Comparison of ENCODE assay signal across 10 cellular contexts in genomic region chr6:149233056-149233715, GRCh38.
DNase-seq lines count a peak whose midpoint lies in the region; ATAC-seq, FAIRE-seq and TF ChIP-seq lines count a peak whose summit lies in the region.
"Had no signal": no experiment of that assay in that cellular context is flagged by ENCODE, and none has a peak within 500 bp of the region (broad histone marks: within the 10 kb centered on the region; RNA-seq: fewer than 3 reads in every experiment).

No MANE protein-coding gene starts in this region.

- H3K4me1 ChIP-seq in GM23248 (ENCODE audit: insufficient read depth) (peaks cover 34% of the 10 kb centered on the region), SK-N-SH (ENCODE audit: control insufficient read depth in 1 of 2, insufficient read depth in 2 of 2, low read depth in 1 of 2, low read length in 1 of 2) (peaks cover 15 to 30% of the 10 kb centered on the region in 2 experiments; a peak in 3 of 4 replicates), astrocyte (ENCODE audit: insufficient read depth, low read length) (peaks cover 38% of the 10 kb centered on the region), testis (no peaks in the 10 kb centered on the region)
- H3K4me1 ChIP-seq in naive thymus-derived CD4-positive, alpha-beta T cell (ENCODE audit: control insufficient read depth in 2 of 2, insufficient read depth in 2 of 2, low read length in 2 of 2) = peaks cover 30 to 40% of the 10 kb centered on the region in 2 donors
- H3K4me1 ChIP-seq: parathyroid adenoma had no signal

- peaks cover 44% of the 10 kb centered on the region for H3K4me1 Mint-ChIP-seq in astrocyte (ENCODE audit: low read depth, unreplicated experiment)
- peaks cover 35 to 74% (median 52%) of the 10 kb centered on the region in 7 donors for H3K4me1 Mint-ChIP-seq in naive thymus-derived CD4-positive, alpha-beta T cell

- peak; percentile 49 to 95; a peak in 2 of 4 replicates for TF ChIP-seq EP300 in SK-N-SH (IDR thresholded peaks at IDR 0.05; ENCODE audit: borderline replicate concordance in 1 of 2, low read depth in 1 of 2, low read length in 1 of 2)

- peak overlapping the region; percentile 40 for H3K4me2 ChIP-seq in GM23248 (ENCODE audit: unreplicated experiment)
- peak overlapping the region; percentile 60 for H3K4me2 ChIP-seq in SK-N-SH
- H3K4me2 ChIP-seq in astrocyte (ENCODE audit: low read length) = peak overlapping the region; percentile 80
- H3K4me2 ChIP-seq: KMS-11 had no signal

- peak overlapping the region; percentile 28 for H3K27ac ChIP-seq in GM23248
- peak overlapping the region; percentile 32 to 94; a peak in 3 of 4 replicates for H3K27ac ChIP-seq in SK-N-SH (ENCODE audit: low read depth in 2 of 2, low read length in 1 of 2)
- peak overlapping the region; percentile 87 for H3K27ac ChIP-seq in astrocyte (ENCODE audit: low read depth, low read length)
- peak overlapping the region; percentile 81 for H3K27ac ChIP-seq in naive thymus-derived CD4-positive, alpha-beta T cell (ENCODE audit: low read depth, low read length)
- H3K27ac ChIP-seq in testis = no peak overlapping the region
- H3K27ac ChIP-seq: KMS-11, parathyroid adenoma had no signal

- peak overlapping the region; percentile 97 for H3K27ac Mint-ChIP-seq in astrocyte (ENCODE audit: unreplicated experiment)
- peak overlapping the region; percentile 92 to 99 (median 96) for H3K27ac Mint-ChIP-seq in naive thymus-derived CD4-positive, alpha-beta T cell

- H3K9me3 Mint-ChIP-seq in astrocyte (ENCODE audit: unreplicated experiment) = peaks cover 7% of the 10 kb centered on the region
- peaks cover 0 to 14% (median 3%) of the 10 kb centered on the region in 11 donors for H3K9me3 Mint-ChIP-seq in naive thymus-derived CD4-positive, alpha-beta T cell

- POLR2A ChIA-PET in SK-N-SH (lab: Yijun Ruan, JAX) = no interaction called here
- POLR2A ChIA-PET in naive thymus-derived CD4-positive, alpha-beta T cell (lab: Charles Lee) = interaction anchor here (0.6 to 1.6 kb wide), 5 partner anchors 11 to 186 kb away, joined by 3 to 4 read pairs (median 3); no protein-coding TSS in a partner anchor

- 47 to 52% methylated on average over 7 of the region's 7 CpGs for WGBS in GM23248 (ENCODE audit: low coverage in 1 of 2, low lambda C conversion rate in 2 of 2, missing lambda C conversion rate in 2 of 2), 2 experiments
- WGBS in SK-N-SH (ENCODE audit: low lambda C conversion rate) = 9% methylated on average over 5 of the region's 7 CpGs
- 89 to 96% methylated on average over 7 of the region's 7 CpGs for WGBS in testis, 2 donors

- DNase-seq in GM23248 = peak; percentile 91
- DNase-seq in SK-N-SH = no peak
- peak; percentile 99 for DNase-seq in astrocyte (ENCODE audit: low read depth)
- peak in 8 of 9 donors; percentile 38 to 61 (median 52) for DNase-seq in naive thymus-derived CD4-positive, alpha-beta T cell
- DNase-seq in mesenteric fat pad (ENCODE audit: low spot score) = no peak
- DNase-seq in NCI-H1048 (lab: John Stamatoyannopoulos, UW) = no peak
- no peak for DNase-seq in testis

- H3K9ac ChIP-seq in GM23248 = no peak overlapping the region
- peak overlapping the region; percentile 9; the same call in 1 of the 2 replicates for H3K9ac ChIP-seq in SK-N-SH
- peak overlapping the region; percentile 61 for H3K9ac ChIP-seq in astrocyte (ENCODE audit: low read length)
- H3K9ac ChIP-seq: KMS-11, parathyroid adenoma had no signal

- peak; percentile 43 for FAIRE-seq in astrocyte (lab: Jason Lieb, UNC)

- H3K4me3 ChIP-seq in GM23248 (no peak overlapping the region), SK-N-SH (ENCODE audit: low read depth in 2 of 2, low read length in 1 of 2) (no peak overlapping the region), astrocyte (ENCODE audit: insufficient read depth, low read depth, low read length) (no peak overlapping the region), testis (no peak overlapping the region)
- H3K4me3 ChIP-seq in naive thymus-derived CD4-positive, alpha-beta T cell (ENCODE audit: low read length) = peak overlapping the region; percentile 9

- peak overlapping the region; percentile 47 for H3K4me3 Mint-ChIP-seq in astrocyte (ENCODE audit: unreplicated experiment)
- peak overlapping the region; percentile 59 to 85 (median 78) for H3K4me3 Mint-ChIP-seq in naive thymus-derived CD4-positive, alpha-beta T cell

- CTCF ChIA-PET in SK-N-SH (lab: Yijun Ruan, JAX) = no interaction called here
- CTCF ChIA-PET in naive thymus-derived CD4-positive, alpha-beta T cell (lab: Charles Lee) = no interaction called here

- in situ Hi-C loops in GM23248 (cut with MboI) = no loop called here

- H4K20me1 ChIP-seq in GM23248 (ENCODE audit: insufficient read depth) (no peaks in the 10 kb centered on the region), SK-N-SH (ENCODE audit: insufficient read depth) (no peaks in the 10 kb centered on the region), astrocyte (ENCODE audit: insufficient read depth, low read length) (no peaks in the 10 kb centered on the region)

- no peaks in the 10 kb centered on the region for H3K27me3 Mint-ChIP-seq in astrocyte (ENCODE audit: low read depth, unreplicated experiment)
- H3K27me3 Mint-ChIP-seq in naive thymus-derived CD4-positive, alpha-beta T cell = no peaks in the 10 kb centered on the region

- intact Hi-C loops in naive thymus-derived CD4-positive, alpha-beta T cell (cut with micrococcal nuclease) = loop anchor here (1.0 to 5.0 kb wide), 4 partner anchors 14 to 284 kb away; no protein-coding TSS in a partner anchor
- intact Hi-C loops in testis (cut with DNase I; ENCODE audit: low total_unique reads) = no loop called here

- H2AFZ ChIP-seq in GM23248 (no peak overlapping the region), SK-N-SH (ENCODE audit: low read depth) (no peak overlapping the region; the same call in 1 of the 2 replicates), astrocyte (ENCODE audit: low read depth, low read length) (peak overlapping the region; percentile 27)
- H2AFZ ChIP-seq: parathyroid adenoma had no signal

- TF ChIP-seq CTCF in SK-N-SH (IDR thresholded peaks at IDR 0.05) (no peak), astrocyte (IDR thresholded peaks at IDR 0.05; ENCODE audit: insufficient read depth, low read depth, low read length) (no peak), testis (IDR thresholded peaks at IDR 0.05) (no peak)

- H3K79me2 ChIP-seq in GM23248 (ENCODE audit: insufficient read depth) (no peaks in the 10 kb centered on the region), SK-N-SH (ENCODE audit: insufficient read depth) (no peaks in the 10 kb centered on the region), astrocyte (ENCODE audit: insufficient read depth, low read length) (no peaks in the 10 kb centered on the region)
- H3K79me2 ChIP-seq: parathyroid adenoma had no signal

- H3K27me3 ChIP-seq in GM23248 (replicated peaks; ENCODE audit: insufficient read depth) (peaks cover 9% of the 10 kb centered on the region; the same call in 1 of the 2 replicates), SK-N-SH (ENCODE audit: insufficient read depth) (no peaks in the 10 kb centered on the region), astrocyte (ENCODE audit: insufficient read depth, low read length) (no peaks in the 10 kb centered on the region), testis (no peaks in the 10 kb centered on the region)
- no peaks in the 10 kb centered on the region for H3K27me3 ChIP-seq in naive thymus-derived CD4-positive, alpha-beta T cell (ENCODE audit: control insufficient read depth in 2 of 2, insufficient read depth in 2 of 2, low read length in 2 of 2)

- TF ChIP-seq RAD21 in SK-N-SH (IDR thresholded peaks at IDR 0.05; ENCODE audit: low read length) = no peak

- no peaks in the 10 kb centered on the region for H3K36me3 Mint-ChIP-seq in astrocyte (ENCODE audit: low read depth, unreplicated experiment)
- H3K36me3 Mint-ChIP-seq in naive thymus-derived CD4-positive, alpha-beta T cell = peaks cover 0 to 66% (median 5%) of the 10 kb centered on the region in 5 donors

- H3F3A ChIP-seq in GM23248 (ENCODE audit: insufficient read depth) (peaks cover 26% of the 10 kb centered on the region), SK-N-SH (replicated peaks; ENCODE audit: insufficient read depth) (peaks cover 45% of the 10 kb centered on the region)

- no peak for TF ChIP-seq POLR2A in testis (IDR thresholded peaks at IDR 0.05)

- H3K36me3 ChIP-seq in GM23248 (ENCODE audit: low read depth) (no peaks in the 10 kb centered on the region), SK-N-SH (replicated peaks in 1 of 2; ENCODE audit: control insufficient read depth in 1 of 2, insufficient read depth in 2 of 2, low read length in 1 of 2) (no peaks in the 10 kb centered on the region), astrocyte (ENCODE audit: insufficient read depth, low read length) (no peaks in the 10 kb centered on the region), testis (ENCODE audit: low read depth, missing control alignments) (no peaks in the 10 kb centered on the region)
- H3K36me3 ChIP-seq in naive thymus-derived CD4-positive, alpha-beta T cell (ENCODE audit: control insufficient read depth in 2 of 3, insufficient read depth in 3 of 3, low read length in 3 of 3) = no peaks in the 10 kb centered on the region

- H3K9me2 ChIP-seq in GM23248 (ENCODE audit: insufficient read depth) (no peaks in the 10 kb centered on the region), SK-N-SH (no peaks in the 10 kb centered on the region)

- H3K9me3 ChIP-seq in GM23248 (ENCODE audit: low read depth) = no peaks in the 10 kb centered on the region
- H3K9me3 ChIP-seq in SK-N-SH = no peaks in the 10 kb centered on the region
- no peaks in the 10 kb centered on the region for H3K9me3 ChIP-seq in astrocyte (ENCODE audit: insufficient read depth, low read depth, low read length)
- no peaks in the 10 kb centered on the region for H3K9me3 ChIP-seq in naive thymus-derived CD4-positive, alpha-beta T cell (ENCODE audit: control insufficient read depth in 2 of 3, low read length in 3 of 3)
- H3K9me3 ChIP-seq in testis = no peaks in the 10 kb centered on the region

- ATAC-seq in naive thymus-derived CD4-positive, alpha-beta T cell = peak; percentile 39
- no peak for ATAC-seq in HG02840 (IDR thresholded peaks at IDR 0.05; ENCODE audit: low FRiP score, unreplicated experiment)

TF ChIP-seq in SK-N-SH, 30 proteins besides CTCF, POLR2A, EP300 and RAD21 (continues in another document):
- peak; percentile 87; the same call in 1 of the 2 replicates for TF ChIP-seq RXRA (IDR thresholded peaks at IDR 0.05; ENCODE audit: borderline replicate concordance, low read depth)
- peak; percentile 37; the same call in 1 of the 2 replicates for TF ChIP-seq MAX (IDR thresholded peaks at IDR 0.05; ENCODE audit: low read depth)
- no peak for TF ChIP-seq RCOR1 (IDR thresholded peaks at IDR 0.05; ENCODE audit: low read length)
- TF ChIP-seq TCF12 (IDR thresholded peaks at IDR 0.05) = peak; percentile 97
- no peak for TF ChIP-seq CHD2 (IDR thresholded peaks at IDR 0.05; ENCODE audit: low read length, partially characterized antibody)
- TF ChIP-seq FOSL2 (IDR thresholded peaks at IDR 0.05; ENCODE audit: borderline replicate concordance, low read depth) = peak; percentile 90
- no peak for TF ChIP-seq RFX5 (IDR thresholded peaks at IDR 0.05; ENCODE audit: low read length)

Comparison
In these comparisons a context has a peak if more than half of its experiments do, and no peak if none do; other contexts are left out.
1. DNase-seq: peak in GM23248 (single experiment), astrocyte (single experiment) and naive thymus-derived CD4-positive, alpha-beta T cell (8 of 9); none in SK-N-SH (single experiment), mesenteric fat pad (single experiment), NCI-H1048 (single experiment) and testis (single experiment).
2. H3K27ac ChIP-seq: peak in GM23248 (single experiment), SK-N-SH (2 of 2), astrocyte (single experiment) and naive thymus-derived CD4-positive, alpha-beta T cell (single experiment); none in testis (0 of 2).
3. Peak in every context shown above with its lines, with median percentiles within 50 percentile points of each other: H3K4me2 ChIP-seq.